In the genomic region with DNA sequence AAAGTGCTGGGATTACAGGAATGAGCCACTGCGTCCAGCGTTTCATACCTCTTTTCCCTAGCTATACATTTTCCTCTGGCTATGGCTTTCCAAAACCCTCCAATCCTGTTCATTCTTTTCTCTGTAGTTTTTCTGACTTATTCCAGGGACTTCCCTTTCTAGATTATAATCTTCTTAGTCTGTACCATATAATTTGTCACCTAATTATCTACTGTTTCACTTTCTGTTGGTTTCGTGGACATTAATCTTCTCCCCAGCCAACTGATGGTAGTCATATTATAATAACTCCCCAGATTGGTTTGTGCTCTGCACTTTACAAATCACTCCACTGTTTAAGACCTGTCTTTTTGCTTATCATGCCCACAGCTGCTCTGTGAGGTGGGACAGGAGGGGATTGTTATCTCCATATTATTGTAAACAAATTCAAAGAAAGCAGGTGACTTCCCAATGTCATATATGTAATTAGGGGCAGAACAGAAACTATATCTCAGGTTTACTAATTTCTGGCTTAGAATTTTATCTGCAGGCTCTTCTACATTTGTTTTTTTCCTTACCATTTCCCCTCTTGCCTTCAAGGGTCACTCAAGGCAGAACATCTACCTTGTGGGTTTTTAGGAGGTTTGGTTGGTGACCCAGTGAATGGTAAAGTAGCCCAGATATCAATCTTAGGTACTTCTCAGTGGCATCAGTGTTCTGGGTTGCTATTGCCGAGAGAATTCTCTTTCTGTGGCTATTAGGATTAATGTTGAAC, we compare ENCODE assay signal across 10 cellular contexts. TPM values are rescaled to one million over a fixed set of nuclear protein-coding genes. Genes with fewer than 3 reads are reported as not detected.
A peak's percentile ranks its signal among the peaks of the same experiment; 100 is the strongest.
DNase-seq lines count a peak whose midpoint lies in the region; ATAC-seq, FAIRE-seq and TF ChIP-seq lines count a peak whose summit lies in the region.
"Had no signal": no experiment of that assay in that cellular context is flagged by ENCODE, and none has a peak within 500 bp of the region (broad histone marks: within the 10 kb centered on the region; RNA-seq: fewer than 3 reads in every experiment).

No MANE protein-coding gene starts in this region.

- H3K79me2 ChIP-seq in Loucy (ENCODE audit: insufficient read depth, low read length): peaks cover 98% of the 10 kb centered on the region

- H4K20me1 ChIP-seq in Loucy (ENCODE audit: insufficient read depth, low read length, poor library complexity, severe bottlenecking): peaks cover 25% of the 10 kb centered on the region

- H3K27me3 ChIP-seq in GM06990 (replicated peaks; ENCODE audit: control insufficient read depth, insufficient read depth, low read length) (no peaks in the 10 kb centered on the region), Loucy (ENCODE audit: insufficient read depth, low read length, poor library complexity, severe bottlenecking) (no peaks in the 10 kb centered on the region), right lobe of liver (no peaks in the 10 kb centered on the region)

- H3K36me3 ChIP-seq in GM06990 (ENCODE audit: control insufficient read depth, insufficient read depth, low read length): peaks cover 1% of the 10 kb centered on the region; the same call in 1 of the 2 replicates
- H3K36me3 ChIP-seq in Loucy (ENCODE audit: insufficient read depth, low read length): no peaks in the 10 kb centered on the region
- no peaks in the 10 kb centered on the region for H3K36me3 ChIP-seq in right lobe of liver
- no peaks in the 10 kb centered on the region for H3K36me3 ChIP-seq in kidney (ENCODE audit: control insufficient read depth in 1 of 2, insufficient read depth in 2 of 2, low read length in 2 of 2)

- no peak for FAIRE-seq in kidney (lab: Jason Lieb, UNC)

- DNase-seq in GM06990 (ENCODE audit: extremely low read depth, insufficient read length) (peak; percentile 65), right lobe of liver (no peak), NCI-H526 (lab: John Stamatoyannopoulos, UW) (no peak), posterior cingulate gyrus (no peak), foreskin melanocyte (no peak), kidney (no peak)
- DNase-seq: amniotic stem cell, NCI-H524 treated with DMSO at 0.1 percent for 48 hours had no signal

- H3K4me2 ChIP-seq in Loucy (ENCODE audit: low read depth, low read length, poor library complexity, severe bottlenecking): peak overlapping the region; percentile 55

- H3K27ac ChIP-seq in right lobe of liver (peak overlapping the region; percentile 69 to 85 (median 75)), kidney (ENCODE audit: low read depth in 2 of 2, low read length in 2 of 2) (no peak overlapping the region)

- peak overlapping the region; percentile 22; the same call in 1 of the 2 replicates for H3K4me3 ChIP-seq in GM06990 (replicated peaks; ENCODE audit: low read depth, low read length)
- peak overlapping the region; percentile 13 for H3K4me3 ChIP-seq in Loucy (ENCODE audit: low read length, poor library complexity, severe bottlenecking)
- H3K4me3 ChIP-seq in right lobe of liver: no peak overlapping the region
- H3K4me3 ChIP-seq in kidney (ENCODE audit: low read length in 2 of 2): no peak overlapping the region

- no peak overlapping the region for H2AFZ ChIP-seq in Loucy (ENCODE audit: low read length)

- H3K4me1 ChIP-seq in Loucy (ENCODE audit: insufficient read depth, low read length, poor library complexity, severe bottlenecking): peaks cover 58% of the 10 kb centered on the region
- H3K4me1 ChIP-seq in right lobe of liver: peaks cover 0 to 58% (median 26%) of the 10 kb centered on the region in 4 donors
- H3K4me1 ChIP-seq in kidney (ENCODE audit: control insufficient read depth in 1 of 2, insufficient read depth in 1 of 2, low read depth in 1 of 2, low read length in 2 of 2): peaks cover 23 to 35% of the 10 kb centered on the region in 2 donors

- no peaks in the 10 kb centered on the region for H3K9me3 ChIP-seq in Loucy (ENCODE audit: insufficient read depth, low read depth, low read length)
- H3K9me3 ChIP-seq in right lobe of liver: no peaks in the 10 kb centered on the region
- no peaks in the 10 kb centered on the region for H3K9me3 ChIP-seq in kidney (ENCODE audit: control insufficient read depth in 1 of 2, low read length in 2 of 2)

- no peak for TF ChIP-seq POLR2A in right lobe of liver (IDR thresholded peaks at IDR 0.05)

- H3K9ac ChIP-seq in Loucy (ENCODE audit: low read depth, low read length, poor library complexity, severe bottlenecking) (peak overlapping the region; percentile 19), kidney (ENCODE audit: low read length in 2 of 2) (no peak overlapping the region)

- H3F3A ChIP-seq in Loucy (ENCODE audit: low read depth): no peaks in the 10 kb centered on the region; the same call in 1 of the 2 replicates

- TF ChIP-seq CTCF in GM06990 (IDR thresholded peaks at IDR 0.05; ENCODE audit: insufficient read depth, low read length, poor library complexity, severe bottlenecking) (no peak), Loucy (conservative IDR thresholded peaks at IDR 0.05; ENCODE audit: low read length) (no peak), right lobe of liver (IDR thresholded peaks at IDR 0.05) (no peak), kidney (IDR thresholded peaks at IDR 0.05; ENCODE audit: borderline replicate concordance, extremely low read depth, insufficient read depth) (no peak)

- ATAC-seq in GM21390 (IDR thresholded peaks at IDR 0.05; ENCODE audit: unreplicated experiment): peak; percentile 34
- ATAC-seq in right lobe of liver: peak in 1 of 4 donors; percentile 13

- no peaks in the 10 kb centered on the region for H3K9me2 ChIP-seq in Loucy (replicated peaks; ENCODE audit: low read depth, low read length)

- intact Hi-C loops in right lobe of liver (cut with DNase I) (no loop called here), posterior cingulate gyrus (cut with DNase I) (no loop called here), kidney (cut with DNase I) (no loop called here)

- WGBS in right lobe of liver (ENCODE audit: insufficient coverage, low coverage, low lambda C conversion rate, missing lambda C conversion rate): 34% methylated on average over 3 of the region's 4 CpGs

RNA-seq across cellular contexts. Expression of gene STIM1, which starts 23.9 kb away (rescaled TPM):
- total RNA-seq in right lobe of liver: 10 to 100 TPM; 36.4 to 48.0 (median 40.5) TPM
- total RNA-seq in kidney: 68.0 TPM
- 15.7 TPM for polyA plus RNA-seq in kidney (ENCODE audit: insufficient read depth, low read depth, low replicate concordance)

RNA-seq across cellular contexts. Expression of gene RHOG, which starts 38.6 kb away (rescaled TPM):
- 10 to 100 TPM; 13.9 to 31.5 (median 22.0) TPM for total RNA-seq in right lobe of liver
- total RNA-seq in kidney: 56.0 TPM
- polyA plus RNA-seq in kidney (ENCODE audit: insufficient read depth, low read depth, low replicate concordance): 43.1 TPM

Comparison
In these comparisons a context has a peak if more than half of its experiments do, and no peak if none do; other contexts are left out.
1. H3K4me3 ChIP-seq: peak in GM06990 (single experiment) and Loucy (single experiment); none in right lobe of liver (0 of 3) and kidney (0 of 2).
2. H3K27ac ChIP-seq: peak in right lobe of liver (3 of 3); none in kidney (0 of 2).